ENCODE assay signal across 17 cellular contexts in genomic region chr10:787933-788651, GRCh38.
DNase-seq lines count a peak whose midpoint lies in the region; ATAC-seq and TF ChIP-seq lines count a peak whose summit lies in the region.
"Had no signal": no experiment of that assay in that cellular context is flagged by ENCODE, and none has a peak within 500 bp of the region (broad histone marks: within the 10 kb centered on the region; RNA-seq: fewer than 3 reads in every experiment).

No MANE protein-coding gene starts in this region.

- H4K91ac ChIP-seq in mesenchymal stem cell (ENCODE audit: low read length) = no peak overlapping the region

- no peak overlapping the region for H2BK120ac ChIP-seq in mesenchymal stem cell (ENCODE audit: low read depth, low read length)

- peak overlapping the region in 6 of 11 experiments; percentile 46 to 71 (median 57); a peak in 4 of 22 replicates for H3K4me2 ChIP-seq in BLaER1 treated with 17β-estradiol and CSF1 and Interleukin-3, amounts not matched to agents 10 nM and 100 nM
- no peak overlapping the region for H3K4me2 ChIP-seq in mesenchymal stem cell (ENCODE audit: low read length, poor library complexity, severe bottlenecking)

- H3K4ac ChIP-seq in mesenchymal stem cell (ENCODE audit: low read depth in 1 of 2, low read length in 2 of 2) = no peak overlapping the region

- H4K8ac ChIP-seq in mesenchymal stem cell (ENCODE audit: low read length) = no peak overlapping the region

- H3K18ac ChIP-seq in mesenchymal stem cell (ENCODE audit: low read depth in 1 of 2, low read length in 2 of 2) = no peak overlapping the region

- peaks cover 7% of the 10 kb centered on the region for H3K4me1 Mint-ChIP-seq in chondrocyte (ENCODE audit: low read depth)

- POLR2A ChIA-PET in HEK293 (lab: Yijun Ruan, JAX) = no interaction called here

- no peaks in the 10 kb centered on the region for H3K9me3 ChIP-seq in BLaER1 treated with 17β-estradiol and CSF1 and Interleukin-3, amounts not matched to agents 10 nM and 100 nM (replicated peaks in 1 of 11)
- H3K9me3 ChIP-seq in HEK293 (ENCODE audit: control insufficient read depth, insufficient read depth, low read depth, low read length) (no peaks in the 10 kb centered on the region), mesenchymal stem cell (ENCODE audit: control insufficient read depth, low read length) (no peaks in the 10 kb centered on the region)
- H3K9me3 ChIP-seq: BLaER1, tibial nerve had no signal

- peaks cover 2% of the 10 kb centered on the region for H3K36me3 Mint-ChIP-seq in chondrocyte (ENCODE audit: low read depth)

- no peak overlapping the region for H3K4me3 ChIP-seq in BLaER1 treated with 17β-estradiol and CSF1 and Interleukin-3, amounts not matched to agents 10 nM and 100 nM
- H3K4me3 ChIP-seq in HEK293 (ENCODE audit: low read depth, low read length) (no peak overlapping the region), mesenchymal stem cell (ENCODE audit: insufficient read depth in 1 of 2, low read depth in 1 of 2, low read length in 2 of 2) (no peak overlapping the region)

- H3K9ac ChIP-seq in BLaER1 treated with 17β-estradiol and CSF1 and Interleukin-3, amounts not matched to agents 10 nM and 100 nM = no peak overlapping the region
- H3K9ac ChIP-seq in mesenchymal stem cell (ENCODE audit: low read length) = no peak overlapping the region
- H3K9ac ChIP-seq: BLaER1 had no signal

- H3K27ac ChIP-seq in BLaER1 treated with 17β-estradiol and CSF1 and Interleukin-3, amounts not matched to agents 10 nM and 100 nM = no peak overlapping the region
- H3K27ac ChIP-seq in HEK293 (ENCODE audit: extremely low read depth, low read depth, low read length) (no peak overlapping the region), mesenchymal stem cell (ENCODE audit: low read length, poor library complexity, severe bottlenecking) (no peak overlapping the region)
- H3K27ac ChIP-seq: BLaER1, foreskin keratinocyte, GM23248, tibial nerve had no signal

- peaks cover 0 to 74% (median 18%) of the 10 kb centered on the region in 11 experiments; a peak in 16 of 22 replicates for H4K20me1 ChIP-seq in BLaER1 treated with 17β-estradiol and CSF1 and Interleukin-3, amounts not matched to agents 10 nM and 100 nM

- peak overlapping the region; percentile 36 for H3K27ac Mint-ChIP-seq in chondrocyte (ENCODE audit: unreplicated experiment)
- H3K27ac Mint-ChIP-seq: activated T-cell treated with anti-CD3 and anti-CD28 coated beads, Interleukin-2, amount 50 U/mL, for 72 hours had no signal

- DNase-seq in chondrocyte (ENCODE audit: low spot score) (peak; percentile 78), mesenchymal stem cell (no peak), GM13976 (ENCODE audit: low spot score) (no peak), kidney tubule cell (ENCODE audit: low spot score) (no peak), globus pallidus (ENCODE audit: low spot score) (no peak)
- DNase-seq: amygdala; effector CD8-positive, alpha-beta T cell; NCI-H1105; NCI-H446 had no signal

- WGBS in mesenchymal stem cell = 92% methylated on average over 32 of the region's 32 CpGs

- in situ Hi-C loops in GM13976 (cut with MboI; ENCODE audit: low sequenced_read_pairs, unreplicated experiment) = loop anchor here (25.0 kb wide), 1 partner anchor 276 kb away; no protein-coding TSS in a partner anchor

- H3K36me3 ChIP-seq in BLaER1 treated with 17β-estradiol and CSF1 and Interleukin-3, amounts not matched to agents 10 nM and 100 nM = no peaks in the 10 kb centered on the region
- H3K36me3 ChIP-seq in HEK293 (ENCODE audit: control insufficient read depth in 2 of 2, insufficient read depth in 1 of 2, low read length in 2 of 2) (peaks cover 0 to 5% of the 10 kb centered on the region in 2 experiments; a peak in 1 of 3 replicates), mesenchymal stem cell (ENCODE audit: control insufficient read depth in 1 of 2, insufficient read depth in 2 of 2, low read depth in 1 of 2, low read length in 2 of 2) (peaks cover 0 to 6% of the 10 kb centered on the region in 2 experiments)
- H3K36me3 ChIP-seq: BLaER1, tibial nerve had no signal

- TF ChIP-seq CTCF in HEK293 (tag by site-specific recombination; IDR thresholded peaks at IDR 0.05) = no peak
- no peak for TF ChIP-seq CTCF in chondrocyte (IDR thresholded peaks at IDR 0.05)
- TF ChIP-seq CTCF in GM13976 (IDR thresholded peaks at IDR 0.05; ENCODE audit: borderline replicate concordance, control extremely low read depth, extremely low read depth, insufficient read depth, missing control alignments) = no peak

- H3K27me3 Mint-ChIP-seq in chondrocyte (ENCODE audit: low read depth) = no peaks in the 10 kb centered on the region

- H3K14ac ChIP-seq in mesenchymal stem cell (ENCODE audit: low read length in 2 of 2) = no peak overlapping the region

- H2BK15ac ChIP-seq in mesenchymal stem cell (ENCODE audit: low read depth, poor library complexity, severe bottlenecking) = no peak overlapping the region

- no peak overlapping the region for H2BK5ac ChIP-seq in mesenchymal stem cell (ENCODE audit: low read depth, low read length, poor library complexity, severe bottlenecking)

- no peak overlapping the region for H3K4me3 Mint-ChIP-seq in chondrocyte (ENCODE audit: unreplicated experiment)

- ATAC-seq in HG03108 (IDR thresholded peaks at IDR 0.05; ENCODE audit: unreplicated experiment) = no peak

- peaks cover 5 to 29% (median 25%) of the 10 kb centered on the region in 10 experiments; a peak in 16 of 20 replicates for H3K4me1 ChIP-seq in BLaER1 treated with 17β-estradiol and CSF1 and Interleukin-3, amounts not matched to agents 10 nM and 100 nM
- H3K4me1 ChIP-seq in HEK293 (ENCODE audit: control insufficient read depth, insufficient read depth, low read length) (no peaks in the 10 kb centered on the region), mesenchymal stem cell (ENCODE audit: control insufficient read depth, insufficient read depth, low read depth, low read length) (peaks cover 45% of the 10 kb centered on the region)
- H3K4me1 ChIP-seq: foreskin keratinocyte had no signal

- CTCF ChIA-PET in HEK293 (lab: Yijun Ruan, JAX) = no interaction called here

- H3K27me3 ChIP-seq in BLaER1 treated with 17β-estradiol and CSF1 and Interleukin-3, amounts not matched to agents 10 nM and 100 nM = peaks cover 26 to 59% (median 52%) of the 10 kb centered on the region in 11 experiments
- H3K27me3 ChIP-seq in mesenchymal stem cell (ENCODE audit: control insufficient read depth in 1 of 2, insufficient read depth in 1 of 2, low read length in 2 of 2) = peaks cover 0 to 6% of the 10 kb centered on the region in 2 experiments

- H3K79me1 ChIP-seq in mesenchymal stem cell (replicated peaks; ENCODE audit: low read length, poor library complexity, severe bottlenecking) = no peaks in the 10 kb centered on the region

- no peak overlapping the region for H2AFZ ChIP-seq in mesenchymal stem cell (ENCODE audit: low read depth, low read length)
- H2AFZ ChIP-seq: GM23248 had no signal

- no peak overlapping the region for H3K23ac ChIP-seq in mesenchymal stem cell (ENCODE audit: low read length in 2 of 2)

- no peaks in the 10 kb centered on the region for H3K9me3 Mint-ChIP-seq in chondrocyte (ENCODE audit: low read depth)
- H3K9me3 Mint-ChIP-seq: activated T-cell treated with anti-CD3 and anti-CD28 coated beads, Interleukin-2, amount 50 U/mL, for 72 hours had no signal

- H2AK5ac ChIP-seq in mesenchymal stem cell (ENCODE audit: low read length, severe bottlenecking) = peak overlapping the region; percentile 4

- H2BK12ac ChIP-seq in mesenchymal stem cell (ENCODE audit: low read length in 2 of 2) = no peak overlapping the region

TF ChIP-seq in HEK293, 187 proteins besides CTCF, POLR2A, EP300 and RAD21:
- no peak for TF ChIP-seq ZNF48 (tag by site-specific recombination; IDR thresholded peaks at IDR 0.05)
- peak; percentile 65 for TF ChIP-seq EGR2 (tag by site-specific recombination; IDR thresholded peaks at IDR 0.05; ENCODE audit: low read depth)
- TF ChIP-seq ZFHX2 (tag by site-specific recombination; conservative IDR thresholded peaks at IDR 0.05) = peak; percentile 74
TF ChIP-seq in HEK293: peak in this region for 2.
